Comparison of ENCODE assay signal across 1 cellular context in genomic region chr1:17502326-17502778, GRCh38.
A peak's percentile ranks its signal among the peaks of the same experiment; 100 is the strongest.
TF ChIP-seq lines count a peak whose summit lies in the region.

No MANE protein-coding gene starts in this region.

TF ChIP-seq in HepG2, 621 proteins besides CTCF, POLR2A, EP300 and RAD21 (continued from another document and continues in another):
- TF ChIP-seq ZGPAT (CRISPR knock-in tag; IDR thresholded peaks at IDR 0.05) (no peak), GATAD1 (CRISPR knock-in tag; IDR thresholded peaks at IDR 0.05) (0 out of 2 replicates have a peak, but pooled peaks have one; percentile 14), ZNF232 (CRISPR knock-in tag; IDR thresholded peaks at IDR 0.05; ENCODE audit: borderline replicate concordance) (no peak), ZBTB34 (CRISPR knock-in tag; IDR thresholded peaks at IDR 0.05) (no peak), ZNF598 (CRISPR knock-in tag; IDR thresholded peaks at IDR 0.05; ENCODE audit: borderline replicate concordance) (0 out of 2 replicates have a peak, but pooled peaks have one; percentile 37), ZNF510 (CRISPR knock-in tag; IDR thresholded peaks at IDR 0.05; ENCODE audit: low read depth) (no peak), SIX4 (CRISPR knock-in tag; IDR thresholded peaks at IDR 0.05) (no peak), ZNF441 (CRISPR knock-in tag; IDR thresholded peaks at IDR 0.05; ENCODE audit: borderline replicate concordance) (no peak), MEF2D (CRISPR knock-in tag; IDR thresholded peaks at IDR 0.05) (no peak), SKI (IDR thresholded peaks at IDR 0.05; ENCODE audit: partially characterized antibody) (no peak), FOXA1 (IDR thresholded peaks at IDR 0.05) (no peak), FOXA1 (CRISPR knock-in tag; IDR thresholded peaks at IDR 0.05) (no peak), TCF7L2 (IDR thresholded peaks at IDR 0.05; ENCODE audit: low read depth, low read length) (no peak), ZNF576 (CRISPR knock-in tag; IDR thresholded peaks at IDR 0.05) (no peak), ZNF160 (CRISPR knock-in tag; IDR thresholded peaks at IDR 0.05) (no peak), NFYC (CRISPR knock-in tag; IDR thresholded peaks at IDR 0.05) (no peak), SALL1 (CRISPR knock-in tag; IDR thresholded peaks at IDR 0.05) (peak; percentile 52), RFXANK (CRISPR knock-in tag; IDR thresholded peaks at IDR 0.05) (no peak), ELF4 (CRISPR knock-in tag; IDR thresholded peaks at IDR 0.05; ENCODE audit: borderline replicate concordance) (no peak), SRSF9 (IDR thresholded peaks at IDR 0.05; ENCODE audit: borderline replicate concordance, insufficient read depth, low read depth, low read length, poor library complexity, severe bottlenecking) (no peak), MXI1 (IDR thresholded peaks at IDR 0.05; ENCODE audit: borderline replicate concordance, low read depth, low read length) (no peak), RFX5 (IDR thresholded peaks at IDR 0.05; ENCODE audit: low read depth, low read length) (no peak)
- TF ChIP-seq, protein P1, sequence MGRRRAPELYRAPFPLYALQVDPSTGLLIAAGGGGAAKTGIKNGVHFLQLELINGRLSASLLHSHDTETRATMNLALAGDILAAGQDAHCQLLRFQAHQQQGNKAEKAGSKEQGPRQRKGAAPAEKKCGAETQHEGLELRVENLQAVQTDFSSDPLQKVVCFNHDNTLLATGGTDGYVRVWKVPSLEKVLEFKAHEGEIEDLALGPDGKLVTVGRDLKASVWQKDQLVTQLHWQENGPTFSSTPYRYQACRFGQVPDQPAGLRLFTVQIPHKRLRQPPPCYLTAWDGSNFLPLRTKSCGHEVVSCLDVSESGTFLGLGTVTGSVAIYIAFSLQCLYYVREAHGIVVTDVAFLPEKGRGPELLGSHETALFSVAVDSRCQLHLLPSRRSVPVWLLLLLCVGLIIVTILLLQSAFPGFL (CRISPR knock-in tag; IDR thresholded peaks at IDR 0.05): no peak
- TF ChIP-seq, protein P2, sequence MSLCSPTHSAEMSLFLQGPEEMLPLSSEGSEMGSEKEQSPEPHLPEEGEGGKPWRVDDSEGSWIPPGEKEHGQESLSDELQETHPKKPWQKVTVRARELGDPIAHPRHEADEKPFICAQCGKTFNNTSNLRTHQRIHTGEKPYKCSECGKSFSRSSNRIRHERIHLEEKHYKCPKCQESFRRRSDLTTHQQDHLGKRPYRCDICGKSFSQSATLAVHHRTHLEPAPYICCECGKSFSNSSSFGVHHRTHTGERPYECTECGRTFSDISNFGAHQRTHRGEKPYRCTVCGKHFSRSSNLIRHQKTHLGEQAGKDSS (CRISPR knock-in tag; IDR thresholded peaks at IDR 0.05; ENCODE audit: borderline replicate concordance, low read depth): no peak
- TF ChIP-seq, protein P3, sequence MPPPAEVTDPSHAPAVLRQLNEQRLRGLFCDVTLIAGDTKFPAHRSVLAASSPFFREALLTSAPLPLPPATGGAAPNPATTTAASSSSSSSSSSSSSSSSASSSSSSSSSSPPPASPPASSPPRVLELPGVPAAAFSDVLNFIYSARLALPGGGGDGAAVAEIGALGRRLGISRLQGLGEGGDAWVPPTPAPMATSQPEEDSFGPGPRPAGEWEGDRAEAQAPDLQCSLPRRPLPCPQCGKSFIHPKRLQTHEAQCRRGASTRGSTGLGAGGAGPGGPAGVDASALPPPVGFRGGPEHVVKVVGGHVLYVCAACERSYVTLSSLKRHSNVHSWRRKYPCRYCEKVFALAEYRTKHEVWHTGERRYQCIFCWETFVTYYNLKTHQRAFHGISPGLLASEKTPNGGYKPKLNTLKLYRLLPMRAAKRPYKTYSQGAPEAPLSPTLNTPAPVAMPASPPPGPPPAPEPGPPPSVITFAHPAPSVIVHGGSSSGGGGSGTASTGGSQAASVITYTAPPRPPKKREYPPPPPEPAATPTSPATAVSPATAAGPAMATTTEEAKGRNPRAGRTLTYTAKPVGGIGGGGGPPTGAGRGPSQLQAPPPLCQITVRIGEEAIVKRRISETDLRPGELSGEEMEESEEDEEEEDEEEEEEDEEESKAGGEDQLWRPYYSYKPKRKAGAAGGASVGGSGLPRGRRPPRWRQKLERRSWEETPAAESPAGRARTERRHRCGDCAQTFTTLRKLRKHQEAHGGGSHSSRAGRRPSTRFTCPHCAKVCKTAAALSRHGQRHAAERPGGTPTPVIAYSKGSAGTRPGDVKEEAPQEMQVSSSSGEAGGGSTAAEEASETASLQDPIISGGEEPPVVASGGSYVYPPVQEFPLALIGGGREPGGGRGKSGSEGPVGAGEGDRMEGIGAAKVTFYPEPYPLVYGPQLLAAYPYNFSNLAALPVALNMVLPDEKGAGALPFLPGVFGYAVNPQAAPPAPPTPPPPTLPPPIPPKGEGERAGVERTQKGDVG (CRISPR knock-in tag; IDR thresholded peaks at IDR 0.05; ENCODE audit: borderline replicate concordance): no peak
- TF ChIP-seq, protein P4, sequence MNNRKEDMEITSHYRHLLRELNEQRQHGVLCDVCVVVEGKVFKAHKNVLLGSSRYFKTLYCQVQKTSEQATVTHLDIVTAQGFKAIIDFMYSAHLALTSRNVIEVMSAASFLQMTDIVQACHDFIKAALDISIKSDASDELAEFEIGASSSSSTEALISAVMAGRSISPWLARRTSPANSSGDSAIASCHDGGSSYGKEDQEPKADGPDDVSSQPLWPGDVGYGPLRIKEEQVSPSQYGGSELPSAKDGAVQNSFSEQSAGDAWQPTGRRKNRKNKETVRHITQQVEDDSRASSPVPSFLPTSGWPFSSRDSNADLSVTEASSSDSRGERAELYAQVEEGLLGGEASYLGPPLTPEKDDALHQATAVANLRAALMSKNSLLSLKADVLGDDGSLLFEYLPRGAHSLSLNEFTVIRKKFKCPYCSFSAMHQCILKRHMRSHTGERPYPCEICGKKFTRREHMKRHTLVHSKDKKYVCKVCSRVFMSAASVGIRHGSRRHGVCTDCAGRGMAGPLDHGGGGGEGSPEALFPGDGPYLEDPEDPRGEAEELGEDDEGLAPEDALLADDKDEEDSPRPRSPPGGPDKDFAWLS (CRISPR knock-in tag; IDR thresholded peaks at IDR 0.05; ENCODE audit: borderline replicate concordance): no peak
- TF ChIP-seq, protein P5, sequence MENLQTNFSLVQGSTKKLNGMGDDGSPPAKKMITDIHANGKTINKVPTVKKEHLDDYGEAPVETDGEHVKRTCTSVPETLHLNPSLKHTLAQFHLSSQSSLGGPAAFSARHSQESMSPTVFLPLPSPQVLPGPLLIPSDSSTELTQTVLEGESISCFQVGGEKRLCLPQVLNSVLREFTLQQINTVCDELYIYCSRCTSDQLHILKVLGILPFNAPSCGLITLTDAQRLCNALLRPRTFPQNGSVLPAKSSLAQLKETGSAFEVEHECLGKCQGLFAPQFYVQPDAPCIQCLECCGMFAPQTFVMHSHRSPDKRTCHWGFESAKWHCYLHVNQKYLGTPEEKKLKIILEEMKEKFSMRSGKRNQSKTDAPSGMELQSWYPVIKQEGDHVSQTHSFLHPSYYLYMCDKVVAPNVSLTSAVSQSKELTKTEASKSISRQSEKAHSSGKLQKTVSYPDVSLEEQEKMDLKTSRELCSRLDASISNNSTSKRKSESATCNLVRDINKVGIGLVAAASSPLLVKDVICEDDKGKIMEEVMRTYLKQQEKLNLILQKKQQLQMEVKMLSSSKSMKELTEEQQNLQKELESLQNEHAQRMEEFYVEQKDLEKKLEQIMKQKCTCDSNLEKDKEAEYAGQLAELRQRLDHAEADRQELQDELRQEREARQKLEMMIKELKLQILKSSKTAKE (CRISPR knock-in tag; IDR thresholded peaks at IDR 0.05; ENCODE audit: borderline replicate concordance): no peak
- TF ChIP-seq, protein P6, sequence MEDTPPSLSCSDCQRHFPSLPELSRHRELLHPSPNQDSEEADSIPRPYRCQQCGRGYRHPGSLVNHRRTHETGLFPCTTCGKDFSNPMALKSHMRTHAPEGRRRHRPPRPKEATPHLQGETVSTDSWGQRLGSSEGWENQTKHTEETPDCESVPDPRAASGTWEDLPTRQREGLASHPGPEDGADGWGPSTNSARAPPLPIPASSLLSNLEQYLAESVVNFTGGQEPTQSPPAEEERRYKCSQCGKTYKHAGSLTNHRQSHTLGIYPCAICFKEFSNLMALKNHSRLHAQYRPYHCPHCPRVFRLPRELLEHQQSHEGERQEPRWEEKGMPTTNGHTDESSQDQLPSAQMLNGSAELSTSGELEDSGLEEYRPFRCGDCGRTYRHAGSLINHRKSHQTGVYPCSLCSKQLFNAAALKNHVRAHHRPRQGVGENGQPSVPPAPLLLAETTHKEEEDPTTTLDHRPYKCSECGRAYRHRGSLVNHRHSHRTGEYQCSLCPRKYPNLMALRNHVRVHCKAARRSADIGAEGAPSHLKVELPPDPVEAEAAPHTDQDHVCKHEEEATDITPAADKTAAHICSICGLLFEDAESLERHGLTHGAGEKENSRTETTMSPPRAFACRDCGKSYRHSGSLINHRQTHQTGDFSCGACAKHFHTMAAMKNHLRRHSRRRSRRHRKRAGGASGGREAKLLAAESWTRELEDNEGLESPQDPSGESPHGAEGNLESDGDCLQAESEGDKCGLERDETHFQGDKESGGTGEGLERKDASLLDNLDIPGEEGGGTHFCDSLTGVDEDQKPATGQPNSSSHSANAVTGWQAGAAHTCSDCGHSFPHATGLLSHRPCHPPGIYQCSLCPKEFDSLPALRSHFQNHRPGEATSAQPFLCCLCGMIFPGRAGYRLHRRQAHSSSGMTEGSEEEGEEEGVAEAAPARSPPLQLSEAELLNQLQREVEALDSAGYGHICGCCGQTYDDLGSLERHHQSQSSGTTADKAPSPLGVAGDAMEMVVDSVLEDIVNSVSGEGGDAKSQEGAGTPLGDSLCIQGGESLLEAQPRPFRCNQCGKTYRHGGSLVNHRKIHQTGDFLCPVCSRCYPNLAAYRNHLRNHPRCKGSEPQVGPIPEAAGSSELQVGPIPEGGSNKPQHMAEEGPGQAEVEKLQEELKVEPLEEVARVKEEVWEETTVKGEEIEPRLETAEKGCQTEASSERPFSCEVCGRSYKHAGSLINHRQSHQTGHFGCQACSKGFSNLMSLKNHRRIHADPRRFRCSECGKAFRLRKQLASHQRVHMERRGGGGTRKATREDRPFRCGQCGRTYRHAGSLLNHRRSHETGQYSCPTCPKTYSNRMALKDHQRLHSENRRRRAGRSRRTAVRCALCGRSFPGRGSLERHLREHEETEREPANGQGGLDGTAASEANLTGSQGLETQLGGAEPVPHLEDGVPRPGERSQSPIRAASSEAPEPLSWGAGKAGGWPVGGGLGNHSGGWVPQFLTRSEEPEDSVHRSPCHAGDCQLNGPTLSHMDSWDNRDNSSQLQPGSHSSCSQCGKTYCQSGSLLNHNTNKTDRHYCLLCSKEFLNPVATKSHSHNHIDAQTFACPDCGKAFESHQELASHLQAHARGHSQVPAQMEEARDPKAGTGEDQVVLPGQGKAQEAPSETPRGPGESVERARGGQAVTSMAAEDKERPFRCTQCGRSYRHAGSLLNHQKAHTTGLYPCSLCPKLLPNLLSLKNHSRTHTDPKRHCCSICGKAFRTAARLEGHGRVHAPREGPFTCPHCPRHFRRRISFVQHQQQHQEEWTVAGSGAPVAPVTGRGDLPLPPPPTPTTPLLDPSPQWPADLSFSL (CRISPR knock-in tag; IDR thresholded peaks at IDR 0.05): no peak
- TF ChIP-seq, protein P7, sequence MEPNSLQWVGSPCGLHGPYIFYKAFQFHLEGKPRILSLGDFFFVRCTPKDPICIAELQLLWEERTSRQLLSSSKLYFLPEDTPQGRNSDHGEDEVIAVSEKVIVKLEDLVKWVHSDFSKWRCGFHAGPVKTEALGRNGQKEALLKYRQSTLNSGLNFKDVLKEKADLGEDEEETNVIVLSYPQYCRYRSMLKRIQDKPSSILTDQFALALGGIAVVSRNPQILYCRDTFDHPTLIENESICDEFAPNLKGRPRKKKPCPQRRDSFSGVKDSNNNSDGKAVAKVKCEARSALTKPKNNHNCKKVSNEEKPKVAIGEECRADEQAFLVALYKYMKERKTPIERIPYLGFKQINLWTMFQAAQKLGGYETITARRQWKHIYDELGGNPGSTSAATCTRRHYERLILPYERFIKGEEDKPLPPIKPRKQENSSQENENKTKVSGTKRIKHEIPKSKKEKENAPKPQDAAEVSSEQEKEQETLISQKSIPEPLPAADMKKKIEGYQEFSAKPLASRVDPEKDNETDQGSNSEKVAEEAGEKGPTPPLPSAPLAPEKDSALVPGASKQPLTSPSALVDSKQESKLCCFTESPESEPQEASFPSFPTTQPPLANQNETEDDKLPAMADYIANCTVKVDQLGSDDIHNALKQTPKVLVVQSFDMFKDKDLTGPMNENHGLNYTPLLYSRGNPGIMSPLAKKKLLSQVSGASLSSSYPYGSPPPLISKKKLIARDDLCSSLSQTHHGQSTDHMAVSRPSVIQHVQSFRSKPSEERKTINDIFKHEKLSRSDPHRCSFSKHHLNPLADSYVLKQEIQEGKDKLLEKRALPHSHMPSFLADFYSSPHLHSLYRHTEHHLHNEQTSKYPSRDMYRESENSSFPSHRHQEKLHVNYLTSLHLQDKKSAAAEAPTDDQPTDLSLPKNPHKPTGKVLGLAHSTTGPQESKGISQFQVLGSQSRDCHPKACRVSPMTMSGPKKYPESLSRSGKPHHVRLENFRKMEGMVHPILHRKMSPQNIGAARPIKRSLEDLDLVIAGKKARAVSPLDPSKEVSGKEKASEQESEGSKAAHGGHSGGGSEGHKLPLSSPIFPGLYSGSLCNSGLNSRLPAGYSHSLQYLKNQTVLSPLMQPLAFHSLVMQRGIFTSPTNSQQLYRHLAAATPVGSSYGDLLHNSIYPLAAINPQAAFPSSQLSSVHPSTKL (CRISPR knock-in tag; IDR thresholded peaks at IDR 0.05): peak; percentile 32; the same call in 1 of the 2 replicates
- TF ChIP-seq, protein P8, sequence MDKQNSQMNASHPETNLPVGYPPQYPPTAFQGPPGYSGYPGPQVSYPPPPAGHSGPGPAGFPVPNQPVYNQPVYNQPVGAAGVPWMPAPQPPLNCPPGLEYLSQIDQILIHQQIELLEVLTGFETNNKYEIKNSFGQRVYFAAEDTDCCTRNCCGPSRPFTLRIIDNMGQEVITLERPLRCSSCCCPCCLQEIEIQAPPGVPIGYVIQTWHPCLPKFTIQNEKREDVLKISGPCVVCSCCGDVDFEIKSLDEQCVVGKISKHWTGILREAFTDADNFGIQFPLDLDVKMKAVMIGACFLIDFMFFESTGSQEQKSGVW (CRISPR knock-in tag; IDR thresholded peaks at IDR 0.05; ENCODE audit: borderline replicate concordance): no peak
